26 cellular contexts compared by ENCODE assay signal in genomic region chrX:52217494-52218160, GRCh38. TPM values are rescaled to one million over a fixed set of nuclear protein-coding genes. Genes with fewer than 3 reads are reported as not detected.
DNase-seq lines count a peak whose midpoint lies in the region; ATAC-seq and TF ChIP-seq lines count a peak whose summit lies in the region.
"Had no signal": no experiment of that assay in that cellular context is flagged by ENCODE, and none has a peak within 500 bp of the region (broad histone marks: within the 10 kb centered on the region; RNA-seq: fewer than 3 reads in every experiment).

No MANE protein-coding gene starts in this region.

- POLR2A ChIA-PET in AG04450 (lab: Yijun Ruan, JAX) = no interaction called here

- H3K27ac ChIP-seq in AG04450 (ENCODE audit: low read depth, low read length) = no peak overlapping the region
- H3K27ac ChIP-seq: BLaER1, esophagus muscularis mucosa, gastrocnemius medialis, RWPE1, skin epidermis, VCaP had no signal

- H3K9me3 Mint-ChIP-seq in chondrocyte (ENCODE audit: low read depth) = peaks cover 28% of the 10 kb centered on the region
- H3K9me3 Mint-ChIP-seq: effector memory CD8-positive, alpha-beta T cell had no signal

- CTCF ChIA-PET in AG04450 (lab: Charles Lee) = no interaction called here

- ATAC-seq in HG02763 (IDR thresholded peaks at IDR 0.05; ENCODE audit: unreplicated experiment) = no peak
- ATAC-seq: activated CD8-positive, alpha-beta memory T cell treated with anti-CD3 and anti-CD28 coated beads, Interleukin-2, amount 10 ng/mL, durations not matched to agents 7 days and 5 days; activated T-cell treated with anti-CD3 and anti-CD28 coated beads, Interleukin-2, amount 50 U/mL, for 72 hours; effector memory CD8-positive, alpha-beta T cell; gastrocnemius medialis; left cardiac atrium had no signal

- no peak overlapping the region for H3K27ac Mint-ChIP-seq in chondrocyte (ENCODE audit: unreplicated experiment)
- H3K27ac Mint-ChIP-seq: activated CD8-positive, alpha-beta memory T cell treated with anti-CD3 and anti-CD28 coated beads, Interleukin-2, amount 10 ng/mL, durations not matched to agents 7 days and 5 days; activated naive CD4-positive, alpha-beta T cell treated with anti-CD3 and anti-CD28 coated beads for 36 hours; activated T-cell treated with anti-CD3 and anti-CD28 coated beads, Interleukin-2, amount 50 U/mL, for 72 hours; effector memory CD8-positive, alpha-beta T cell had no signal

- no peak overlapping the region for H3K4me3 ChIP-seq in AG04450 (ENCODE audit: low read depth, low read length)
- H3K4me3 ChIP-seq in HFF-Myc (replicated peaks; ENCODE audit: low read depth, low read length) = no peak overlapping the region
- H3K4me3 ChIP-seq: BLaER1, esophagus muscularis mucosa, gastrocnemius medialis, skin epidermis had no signal

- peaks cover 3% of the 10 kb centered on the region for H3K27me3 Mint-ChIP-seq in chondrocyte (ENCODE audit: low read depth)

- DNase-seq in AG04450 (ENCODE audit: low read depth, low spot score) = no peak
- DNase-seq in HFF-Myc (ENCODE audit: extremely low read depth, low read depth) = no peak
- DNase-seq in chondrocyte (ENCODE audit: low spot score) = no peak
- DNase-seq in islet precursor cell = peak; percentile 60
- DNase-seq in NCI-H1092 treated with DMSO at 0.1 percent for 48 hours (lab: John Stamatoyannopoulos, UW) = no peak
- DNase-seq in LoVo (ENCODE audit: low spot score) = no peak
- no peak for DNase-seq in DMS153 treated with DMSO at 0.1 percent for 48 hours (lab: John Stamatoyannopoulos, UW; ENCODE audit: unreplicated experiment)
- DNase-seq: activated CD4-positive, alpha-beta T cell treated with anti-CD3 and anti-CD28 coated beads, Interleukin-2, amount 50 U/mL, for 1 hour; activated CD8-positive, alpha-beta memory T cell treated with anti-CD3 and anti-CD28 coated beads, Interleukin-2, amount 10 ng/mL, durations not matched to agents 7 days and 5 days; activated naive CD4-positive, alpha-beta T cell treated with anti-CD3 and anti-CD28 coated beads for 36 hours; activated T-cell treated with anti-CD3 and anti-CD28 coated beads, Interleukin-2, amount 50 U/mL, for 72 hours; amniotic stem cell; effector memory CD8-positive, alpha-beta T cell; gastrocnemius medialis; Kasumi-1; left cardiac atrium; NCI-H187 treated with DMSO at 0.1 percent for 48 hours; NCI-H69; stimulated activated CD4-positive, alpha-beta T cell treated with anti-CD3 and anti-CD28 coated beads, Interleukin-2, amount 100 ng/mL, for 24 hours had no signal

- H3K36me3 Mint-ChIP-seq in chondrocyte (ENCODE audit: low read depth) = no peaks in the 10 kb centered on the region
- H3K36me3 Mint-ChIP-seq: activated CD8-positive, alpha-beta memory T cell treated with anti-CD3 and anti-CD28 coated beads, Interleukin-2, amount 10 ng/mL, durations not matched to agents 7 days and 5 days had no signal

- no peak overlapping the region for H3K4me3 Mint-ChIP-seq in chondrocyte (ENCODE audit: unreplicated experiment)
- H3K4me3 Mint-ChIP-seq: activated CD8-positive, alpha-beta memory T cell treated with anti-CD3 and anti-CD28 coated beads, Interleukin-2, amount 10 ng/mL, durations not matched to agents 7 days and 5 days; activated naive CD4-positive, alpha-beta T cell treated with anti-CD3 and anti-CD28 coated beads for 36 hours; activated T-cell treated with anti-CD3 and anti-CD28 coated beads, Interleukin-2, amount 50 U/mL, for 72 hours; effector memory CD8-positive, alpha-beta T cell had no signal

- no peaks in the 10 kb centered on the region for H3K4me1 Mint-ChIP-seq in chondrocyte (ENCODE audit: low read depth)
- H3K4me1 Mint-ChIP-seq: activated CD8-positive, alpha-beta memory T cell treated with anti-CD3 and anti-CD28 coated beads, Interleukin-2, amount 10 ng/mL, durations not matched to agents 7 days and 5 days had no signal

- no peaks in the 10 kb centered on the region for H3K27me3 ChIP-seq in AG04450 (ENCODE audit: control insufficient read depth, insufficient read depth, low read length)
- H3K27me3 ChIP-seq: esophagus muscularis mucosa had no signal

- no peaks in the 10 kb centered on the region for H3K9me3 ChIP-seq in AG04450 (ENCODE audit: control insufficient read depth, insufficient read depth, low read length)
- H3K9me3 ChIP-seq: gastrocnemius medialis had no signal

- peak; percentile 22; the same call in 1 of the 2 replicates for TF ChIP-seq CTCF in AG04450 (IDR thresholded peaks at IDR 0.05; ENCODE audit: low read depth, low read length)
- TF ChIP-seq CTCF in HFF-Myc (IDR thresholded peaks at IDR 0.05; ENCODE audit: low read depth, low read length, missing control alignments) = peak; percentile 3
- TF ChIP-seq CTCF in chondrocyte (IDR thresholded peaks at IDR 0.05) = peak; percentile 19

RNA-seq across cellular contexts. Expression of gene MAGED4, which starts 32.9 kb away (rescaled TPM):
- polyA plus RNA-seq in AG04450 (2011; rRNA removed) = 20.6 and 24.4 TPM in 2 replicates
- 27.0 and 30.1 TPM in 2 replicates for polyA minus RNA-seq in AG04450 (2011; rRNA and poly(A)+ RNA removed)
- total RNA-seq in chondrocyte = 90.8 to 129 TPM (median 119 TPM) in 3 replicates
- total RNA-seq: T-helper 2 cell treated with Interferon-gamma antibody and Interleukin-4, amounts not matched to agents 100 ng/mL and 5 ng/mL, for 36 hours had no signal
